In the genomic region with DNA sequence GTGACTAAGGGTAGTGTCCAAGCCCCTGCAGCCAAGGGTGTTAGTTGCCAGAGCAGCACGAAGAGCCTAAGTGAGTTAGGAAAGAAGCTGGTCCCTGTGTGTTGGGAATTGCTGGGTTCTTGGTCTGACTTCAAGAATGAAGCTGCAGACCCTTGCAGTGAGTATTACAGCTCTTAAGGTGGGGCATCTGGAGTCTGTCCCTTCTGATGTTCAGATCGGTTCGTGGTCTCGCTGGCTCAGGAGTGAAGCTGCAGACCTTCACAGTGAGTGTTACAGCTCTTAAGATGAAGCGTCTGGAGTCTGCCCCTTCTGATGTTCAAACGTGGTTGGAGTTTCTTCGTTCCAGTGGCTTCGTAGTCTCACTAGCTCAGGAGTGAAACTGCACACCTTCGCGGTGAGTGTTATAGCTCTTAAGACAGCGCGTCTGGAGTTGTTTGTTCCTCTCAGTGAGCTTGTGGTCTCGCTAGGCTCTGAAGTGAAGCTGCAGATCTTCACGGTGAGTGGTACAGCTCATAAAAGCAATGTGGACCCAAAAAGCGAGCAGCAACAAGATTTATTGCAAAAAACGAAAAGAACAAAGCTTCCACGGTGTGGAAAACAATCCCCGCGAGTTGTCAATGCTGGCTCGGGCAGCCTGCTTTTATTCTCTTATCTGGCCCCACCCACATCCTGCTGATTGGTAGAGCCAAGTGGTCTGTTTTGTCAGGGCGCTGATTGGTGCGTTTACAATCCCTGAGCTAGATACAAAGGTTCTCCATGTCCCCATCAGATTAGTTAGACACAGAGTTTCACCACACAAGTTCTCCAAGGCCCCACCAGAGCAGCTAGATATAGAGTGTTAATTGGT, we compare ENCODE assay signal across 22 cellular contexts. TPM values are rescaled to one million over a fixed set of nuclear protein-coding genes. Genes with fewer than 3 reads are reported as not detected.
DNase-seq lines count a peak whose midpoint lies in the region; ATAC-seq, FAIRE-seq and TF ChIP-seq lines count a peak whose summit lies in the region.
"Had no signal": no experiment of that assay in that cellular context is flagged by ENCODE, and none has a peak within 500 bp of the region (broad histone marks: within the 10 kb centered on the region; RNA-seq: fewer than 3 reads in every experiment).

No MANE protein-coding gene starts in this region.

- H3K4me3 Mint-ChIP-seq in activated T-cell treated with anti-CD3 and anti-CD28 coated beads, Interleukin-2, amount 50 U/mL, for 72 hours = peak overlapping the region; percentile 37 to 64
- peak overlapping the region; percentile 13 for H3K4me3 Mint-ChIP-seq in stimulated activated effector memory CD8-positive, alpha-beta T cell treated with anti-CD3 and anti-CD28 coated beads, Interleukin-12 subunit alpha, Interleukin-12 subunit beta, amount 100 ng/mL, for 72 hours
- H3K4me3 Mint-ChIP-seq: activated CD4-positive, alpha-beta T cell treated with anti-CD3 and anti-CD28 coated beads, Interleukin-2, amount 10 ng/mL, durations not matched to agents 24 days and 14 days; HFFc6; memory B cell; natural killer cell treated with Interleukin-12 subunit alpha and Interleukin-12 subunit beta and Interleukin-15 and Interleukin-18, amount 100 ng/mL, for 72 hours; stimulated activated naive B cell treated with anti-CD40 and anti-IgM and Interleukin-4, amounts not matched to agents 10 μg/mL and 1 μg/mL and 100 μg/mL, for 72 hours had no signal

- no peaks in the 10 kb centered on the region for H3K27me3 Mint-ChIP-seq in activated T-cell treated with anti-CD3 and anti-CD28 coated beads, Interleukin-2, amount 50 U/mL, for 72 hours (ENCODE audit: low read depth)
- H3K27me3 Mint-ChIP-seq: memory B cell; stimulated activated naive B cell treated with anti-CD40 and anti-IgM and Interleukin-4, amounts not matched to agents 10 μg/mL and 1 μg/mL and 100 μg/mL, for 72 hours had no signal

- no peak overlapping the region for H3K4me3 ChIP-seq in PC-3 (ENCODE audit: low read length)
- H3K4me3 ChIP-seq in endothelial cell of umbilical vein (replicated peaks in 1 of 3; ENCODE audit: insufficient read depth in 1 of 3, low read depth in 1 of 3, low read length in 3 of 3) = no peak overlapping the region
- no peak overlapping the region for H3K4me3 ChIP-seq in esophagus squamous epithelium
- H3K4me3 ChIP-seq: tibial artery had no signal

- no peak overlapping the region for H3K4me2 ChIP-seq in PC-3 (ENCODE audit: low read length)
- no peak overlapping the region for H3K4me2 ChIP-seq in endothelial cell of umbilical vein (ENCODE audit: insufficient read depth, low read length)

- no peaks in the 10 kb centered on the region for H3K9me3 Mint-ChIP-seq in activated T-cell treated with anti-CD3 and anti-CD28 coated beads, Interleukin-2, amount 50 U/mL, for 72 hours
- H3K9me3 Mint-ChIP-seq in stimulated activated effector memory CD8-positive, alpha-beta T cell treated with anti-CD3 and anti-CD28 coated beads, Interleukin-12 subunit alpha, Interleukin-12 subunit beta, amount 100 ng/mL, for 72 hours = no peaks in the 10 kb centered on the region
- H3K9me3 Mint-ChIP-seq: activated CD4-positive, alpha-beta T cell treated with anti-CD3 and anti-CD28 coated beads, Interleukin-2, amount 10 ng/mL, durations not matched to agents 24 days and 14 days; HFFc6; memory B cell; natural killer cell treated with Interleukin-12 subunit alpha and Interleukin-12 subunit beta and Interleukin-15 and Interleukin-18, amount 100 ng/mL, for 72 hours had no signal

- ATAC-seq in PC-3 (no peak), HG02763 (IDR thresholded peaks at IDR 0.05; ENCODE audit: unreplicated experiment) (no peak), GM19351 (IDR thresholded peaks at IDR 0.05; ENCODE audit: unreplicated experiment) (no peak)
- peak in 1 of 2 donors; percentile 20 for ATAC-seq in activated T-cell treated with anti-CD3 and anti-CD28 coated beads, Interleukin-2, amount 50 U/mL, for 72 hours (replicated peaks in 1 of 2)
- no peak for ATAC-seq in stimulated activated effector memory CD8-positive, alpha-beta T cell treated with anti-CD3 and anti-CD28 coated beads, Interleukin-12 subunit alpha, Interleukin-12 subunit beta, amount 100 ng/mL, for 72 hours
- ATAC-seq: natural killer cell treated with Interleukin-12 subunit alpha and Interleukin-12 subunit beta and Interleukin-15 and Interleukin-18, amount 100 ng/mL, for 72 hours; stimulated activated naive B cell treated with anti-CD40 and anti-IgM and Interleukin-4, amounts not matched to agents 10 μg/mL and 1 μg/mL and 100 μg/mL, for 72 hours had no signal

- H3K79me2 ChIP-seq in PC-3 (ENCODE audit: low read length) (no peaks in the 10 kb centered on the region), endothelial cell of umbilical vein (ENCODE audit: control insufficient read depth, insufficient read depth, low read length) (peaks cover 2% of the 10 kb centered on the region)

- intact Hi-C loops in PC-3 (cut with micrococcal nuclease) = no loop called here
- intact Hi-C loops in endothelial cell of umbilical vein (cut with micrococcal nuclease) = no loop called here
- intact Hi-C loops in esophagus squamous epithelium (cut with DNase I) = loop anchor here (10.0 kb wide), 1 partner anchor 275 kb away; no protein-coding TSS in a partner anchor

- TF ChIP-seq POLR2A in endothelial cell of umbilical vein (IDR thresholded peaks at IDR 0.05; ENCODE audit: low read depth, low read length) (peak; percentile 12), esophagus squamous epithelium (IDR thresholded peaks at IDR 0.05) (no peak)

- no peaks in the 10 kb centered on the region for H3K9me1 ChIP-seq in endothelial cell of umbilical vein (replicated peaks; ENCODE audit: control insufficient read depth, extremely low read depth, insufficient read depth, low read length)

- TF ChIP-seq CTCF in PC-3 (conservative IDR thresholded peaks at IDR 0.05; ENCODE audit: low read depth, low read length) = no peak
- no peak for TF ChIP-seq CTCF in endothelial cell of umbilical vein (IDR thresholded peaks at IDR 0.05; ENCODE audit: extremely low read depth in 1 of 2, insufficient read depth in 1 of 2, low read depth in 1 of 2, low read length in 2 of 2)
- TF ChIP-seq CTCF in esophagus squamous epithelium (IDR thresholded peaks at IDR 0.05) = no peak

- DNase-seq in PC-3 = no peak
- DNase-seq in activated T-cell treated with anti-CD3 and anti-CD28 coated beads, Interleukin-2, amount 50 U/mL, for 72 hours = no peak
- no peak for DNase-seq in endothelial cell of umbilical vein (ENCODE audit: low read depth, low spot score)
- no peak for DNase-seq in stimulated activated effector memory CD8-positive, alpha-beta T cell treated with anti-CD3 and anti-CD28 coated beads, Interleukin-12 subunit alpha, Interleukin-12 subunit beta, amount 100 ng/mL, for 72 hours (ENCODE audit: low spot score in 2 of 2)
- no peak for DNase-seq in esophagus squamous epithelium (lab: John Stamatoyannopoulos, UW)
- DNase-seq: activated CD4-positive, alpha-beta T cell treated with anti-CD3 and anti-CD28 coated beads, Interleukin-2, amount 10 ng/mL, durations not matched to agents 24 days and 14 days; activated CD8-positive, alpha-beta memory T cell treated with anti-CD3 and anti-CD28 coated beads, Interleukin-2, amount 50 U/mL, for 4 hours; cerebellar nuclear complex; DND-41; effector memory CD4-positive, alpha-beta T cell; HFFc6; kidney glomerular epithelial cell; NCI-H774; OCI-M1; SHP77 treated with DMSO at 0.1 percent for 48 hours; stimulated activated naive B cell treated with anti-CD40 and anti-IgM and Interleukin-4, amounts not matched to agents 10 μg/mL and 1 μg/mL and 100 μg/mL, for 72 hours; T-helper 1 cell had no signal

- no peaks in the 10 kb centered on the region for H3K27me3 ChIP-seq in PC-3 (ENCODE audit: low read length)
- no peaks in the 10 kb centered on the region for H3K27me3 ChIP-seq in endothelial cell of umbilical vein (ENCODE audit: control insufficient read depth in 2 of 2, insufficient read depth in 2 of 2, low read length in 2 of 2)
- H3K27me3 ChIP-seq in esophagus squamous epithelium = no peaks in the 10 kb centered on the region
- H3K27me3 ChIP-seq: tibial artery had no signal

- H3K27ac Mint-ChIP-seq in activated T-cell treated with anti-CD3 and anti-CD28 coated beads, Interleukin-2, amount 50 U/mL, for 72 hours = no peak overlapping the region
- no peak overlapping the region for H3K27ac Mint-ChIP-seq in stimulated activated effector memory CD8-positive, alpha-beta T cell treated with anti-CD3 and anti-CD28 coated beads, Interleukin-12 subunit alpha, Interleukin-12 subunit beta, amount 100 ng/mL, for 72 hours
- H3K27ac Mint-ChIP-seq: activated CD4-positive, alpha-beta T cell treated with anti-CD3 and anti-CD28 coated beads, Interleukin-2, amount 10 ng/mL, durations not matched to agents 24 days and 14 days; HFFc6; memory B cell; natural killer cell treated with Interleukin-12 subunit alpha and Interleukin-12 subunit beta and Interleukin-15 and Interleukin-18, amount 100 ng/mL, for 72 hours had no signal

- no peaks in the 10 kb centered on the region for H3F3A ChIP-seq in PC-3 (ENCODE audit: low read length, unreplicated experiment)

- CTCF ChIA-PET in PC-3 (lab: Charles Lee) = no interaction called here
- CTCF ChIA-PET in endothelial cell of umbilical vein (lab: Charles Lee) = interaction anchor here (1.1 to 1.5 kb wide), 3 partner anchors 271 to 440 kb away, joined by 3 to 6 read pairs (median 3); no protein-coding TSS in a partner anchor

- H3K27ac ChIP-seq in PC-3 (ENCODE audit: low read length) (no peak overlapping the region), endothelial cell of umbilical vein (ENCODE audit: insufficient read depth, low read depth, low read length) (no peak overlapping the region), esophagus squamous epithelium (no peak overlapping the region)

- H3K36me3 Mint-ChIP-seq in activated T-cell treated with anti-CD3 and anti-CD28 coated beads, Interleukin-2, amount 50 U/mL, for 72 hours (ENCODE audit: insufficient read depth in 2 of 2) = no peaks in the 10 kb centered on the region
- H3K36me3 Mint-ChIP-seq in stimulated activated effector memory CD8-positive, alpha-beta T cell treated with anti-CD3 and anti-CD28 coated beads, Interleukin-12 subunit alpha, Interleukin-12 subunit beta, amount 100 ng/mL, for 72 hours = peaks cover 5% of the 10 kb centered on the region
- H3K36me3 Mint-ChIP-seq: natural killer cell treated with Interleukin-12 subunit alpha and Interleukin-12 subunit beta and Interleukin-15 and Interleukin-18, amount 100 ng/mL, for 72 hours had no signal

- BruUV-seq in PC-3 (replicated peaks; lab: Mats Ljungman, UMichigan) (TSS peak; percentile 14), endothelial cell of umbilical vein (replicated peaks; lab: Mats Ljungman, UMichigan) (TSS peak; percentile 22)

- H3K4me1 Mint-ChIP-seq in activated T-cell treated with anti-CD3 and anti-CD28 coated beads, Interleukin-2, amount 50 U/mL, for 72 hours (ENCODE audit: low read depth) = no peaks in the 10 kb centered on the region
- H3K4me1 Mint-ChIP-seq in stimulated activated effector memory CD8-positive, alpha-beta T cell treated with anti-CD3 and anti-CD28 coated beads, Interleukin-12 subunit alpha, Interleukin-12 subunit beta, amount 100 ng/mL, for 72 hours = no peaks in the 10 kb centered on the region
- H3K4me1 Mint-ChIP-seq: activated CD4-positive, alpha-beta T cell treated with anti-CD3 and anti-CD28 coated beads, Interleukin-2, amount 10 ng/mL, durations not matched to agents 24 days and 14 days; memory B cell; stimulated activated naive B cell treated with anti-CD40 and anti-IgM and Interleukin-4, amounts not matched to agents 10 μg/mL and 1 μg/mL and 100 μg/mL, for 72 hours had no signal

- FAIRE-seq in endothelial cell of umbilical vein (lab: Jason Lieb, UNC) = no peak

- no peaks in the 10 kb centered on the region for H3K9me3 ChIP-seq in PC-3 (ENCODE audit: low read length)
- no peaks in the 10 kb centered on the region for H3K9me3 ChIP-seq in endothelial cell of umbilical vein (replicated peaks; ENCODE audit: control insufficient read depth, insufficient read depth, low read length)
- H3K9me3 ChIP-seq in esophagus squamous epithelium = peaks cover 0 to 3% (median 0%) of the 10 kb centered on the region in 3 donors
- H3K9me3 ChIP-seq: tibial artery had no signal

- WGBS in esophagus squamous epithelium, 2 donors = 70 to 80% methylated on average over 14 to 21 of the region's 22 CpGs

- H4K20me1 ChIP-seq in PC-3 (ENCODE audit: low read length) (no peaks in the 10 kb centered on the region), endothelial cell of umbilical vein (replicated peaks; ENCODE audit: control insufficient read depth, extremely low read depth, insufficient read depth, low read length) (no peaks in the 10 kb centered on the region)

- dilution Hi-C loops in endothelial cell of umbilical vein (cut with MboI; ENCODE audit: extremely low pct_ligation_motif_present, low sequenced_read_pairs) = no loop called here

- H3K36me3 ChIP-seq in PC-3 (ENCODE audit: low read depth, low read length) (peaks cover 18% of the 10 kb centered on the region), endothelial cell of umbilical vein (ENCODE audit: control insufficient read depth in 2 of 2, extremely low read depth in 1 of 2, insufficient read depth in 2 of 2, low read length in 2 of 2) (peaks cover 17 to 24% of the 10 kb centered on the region in 2 experiments), esophagus squamous epithelium (peaks cover 10 to 34% (median 11%) of the 10 kb centered on the region in 3 donors)

- POLR2A ChIA-PET in PC-3 (lab: Charles Lee; ENCODE audit: unreplicated experiment) (interaction anchor here (0.6 kb wide), 1 partner anchor 111 kb away, joined by 3 read pairs; no protein-coding TSS in a partner anchor), endothelial cell of umbilical vein (lab: Charles Lee) (no interaction called here)

- H3K4me1 ChIP-seq in PC-3 (ENCODE audit: insufficient read depth, low read length) (no peaks in the 10 kb centered on the region), endothelial cell of umbilical vein (ENCODE audit: control insufficient read depth, extremely low read depth, insufficient read depth, low read length) (no peaks in the 10 kb centered on the region), esophagus squamous epithelium (peaks cover 0 to 24% (median 0%) of the 10 kb centered on the region in 3 donors)

- no peak overlapping the region for H2AFZ ChIP-seq in PC-3 (ENCODE audit: low read length)
- H2AFZ ChIP-seq in endothelial cell of umbilical vein (ENCODE audit: low read depth, low read length) = no peak overlapping the region

- no peak overlapping the region for H3K9ac ChIP-seq in PC-3 (ENCODE audit: low read length)
- H3K9ac ChIP-seq in endothelial cell of umbilical vein (replicated peaks; ENCODE audit: extremely low read depth, insufficient read depth, low read length) = no peak overlapping the region

- H3K9me2 ChIP-seq in PC-3 (replicated peaks; ENCODE audit: low read length) = no peaks in the 10 kb centered on the region

RNA-seq across cellular contexts. Expression of a gene that starts 31.8 kb away (rescaled TPM):
- total RNA-seq in PC-3 (2014; rRNA removed) = 46.2 and 59.8 TPM in 2 replicates
- 1 to 10 TPM in 1 of 2 donors, under 1 TPM in 1; 0.94 to 7.2 TPM for total RNA-seq in activated T-cell treated with anti-CD3 and anti-CD28 coated beads, Interleukin-2, amount 50 U/mL, for 72 hours
- total RNA-seq in endothelial cell of umbilical vein = 119 and 121 TPM in 2 replicates
- 60.9 and 65.2 TPM in 2 replicates for polyA plus RNA-seq in endothelial cell of umbilical vein
- 42.0 and 51.0 TPM in 2 replicates for polyA plus RNA-seq in endothelial cell of umbilical vein (2011; cell fraction: cytosol; rRNA removed)
- polyA plus RNA-seq in endothelial cell of umbilical vein (2011; cell fraction: nucleus; rRNA removed) = 71.1 and 99.1 TPM in 2 replicates
- 82.1 and 86.7 TPM in 2 replicates for polyA plus RNA-seq in endothelial cell of umbilical vein (2012)
- polyA minus RNA-seq in endothelial cell of umbilical vein = 45.8 and 47.4 TPM in 2 replicates
- 3.8 TPM for polyA minus RNA-seq in endothelial cell of umbilical vein (2011; cell fraction: cytosol; rRNA and poly(A)+ RNA removed)
- polyA minus RNA-seq in endothelial cell of umbilical vein (2011; cell fraction: nucleus; rRNA and poly(A)+ RNA removed) = 26.0 and 56.3 TPM in 2 replicates
- total RNA-seq in esophagus squamous epithelium = 10 to 100 TPM; 12.1 to 58.0 (median 24.0) TPM
